ENCODE assay signal across 20 cellular contexts in genomic region chr16:86546638-86547013, GRCh38. TPM values are rescaled to one million over a fixed set of nuclear protein-coding genes. Genes with fewer than 3 reads are reported as not detected.
DNase-seq lines count a peak whose midpoint lies in the region; ATAC-seq, FAIRE-seq and TF ChIP-seq lines count a peak whose summit lies in the region.
"Had no signal": no experiment of that assay in that cellular context is flagged by ENCODE, and none has a peak within 500 bp of the region (broad histone marks: within the 10 kb centered on the region; RNA-seq: fewer than 3 reads in every experiment).

No MANE protein-coding gene starts in this region.

- H3K4me3 Mint-ChIP-seq in MCF 10A (ENCODE audit: unreplicated experiment), result no peak overlapping the region
- H3K4me3 Mint-ChIP-seq: CD8-positive, alpha-beta T cell; HFFc6 had no signal

- no peak overlapping the region for H3K27ac Mint-ChIP-seq in MCF 10A (ENCODE audit: low read depth, unreplicated experiment)
- H3K27ac Mint-ChIP-seq: CD8-positive, alpha-beta T cell; HFFc6 had no signal

- H2AFZ ChIP-seq in osteoblast (ENCODE audit: low read length), result no peak overlapping the region

- no peak for ATAC-seq in upper lobe of left lung (ENCODE audit: low FRiP score in 2 of 2)
- ATAC-seq: A549; CD8-positive, alpha-beta T cell; HCT116; HepG2 had no signal

- H3K27ac ChIP-seq in breast epithelium (peak overlapping the region; percentile 52 to 67), osteoblast (ENCODE audit: low read depth, low read length) (no peak overlapping the region), small intestine (ENCODE audit: low read depth in 1 of 2, low read length in 1 of 2) (no peak overlapping the region), upper lobe of left lung (no peak overlapping the region)
- H3K27ac ChIP-seq: 22Rv1, A549, BLaER1 had no signal

- no peaks in the 10 kb centered on the region for H3K36me3 ChIP-seq in breast epithelium
- H3K36me3 ChIP-seq in osteoblast (ENCODE audit: insufficient read depth, low read length), result peaks cover 56% of the 10 kb centered on the region
- peaks cover 9 to 11% of the 10 kb centered on the region in 2 donors for H3K36me3 ChIP-seq in small intestine (ENCODE audit: control insufficient read depth in 2 of 2, insufficient read depth in 2 of 2, low read length in 2 of 2)
- H3K36me3 ChIP-seq in upper lobe of left lung, result peaks cover 8 to 93% (median 52%) of the 10 kb centered on the region in 4 donors

- H3K27me3 Mint-ChIP-seq in MCF 10A (ENCODE audit: insufficient read depth, unreplicated experiment), result no peaks in the 10 kb centered on the region

- CTCF ChIA-PET in MCF 10A (lab: Yijun Ruan, JAX), result no interaction called here

- H3K79me2 ChIP-seq in osteoblast (ENCODE audit: insufficient read depth, low read length), result peaks cover 2% of the 10 kb centered on the region

- 29 to 81% (median 61%) methylated on average over 8 of the region's 8 CpGs for WGBS in small intestine, 3 donors
- WGBS in upper lobe of left lung, 2 donors, result 91 to 96% methylated on average over 8 of the region's 8 CpGs

- intact Hi-C loops in breast epithelium (cut with DNase I; ENCODE audit: low total_unique reads), result no loop called here
- intact Hi-C loops in MCF 10A (cut with micrococcal nuclease), result no loop called here

- peak overlapping the region in 1 of 3 donors; percentile 36 for H3K4me3 ChIP-seq in breast epithelium
- H3K4me3 ChIP-seq in osteoblast (ENCODE audit: insufficient read depth, low read length), result no peak overlapping the region
- H3K4me3 ChIP-seq in small intestine (ENCODE audit: low read depth in 1 of 2, low read length in 2 of 2), result no peak overlapping the region
- no peak overlapping the region for H3K4me3 ChIP-seq in upper lobe of left lung
- H3K4me3 ChIP-seq: A549, BLaER1 had no signal

- H3K4me1 Mint-ChIP-seq in MCF 10A (ENCODE audit: insufficient read depth, unreplicated experiment), result no peaks in the 10 kb centered on the region

- FAIRE-seq in small intestine (lab: Jason Lieb, UNC) (no peak), GM19239 (lab: Jason Lieb, UNC) (no peak)
- FAIRE-seq: A549, HepG2 had no signal

- POLR2A ChIA-PET in MCF 10A (lab: Yijun Ruan, JAX), result no interaction called here

- H3K4me2 ChIP-seq in osteoblast (ENCODE audit: insufficient read depth, low read length), result no peak overlapping the region
- H3K4me2 ChIP-seq: A549, BLaER1 had no signal

- TF ChIP-seq CTCF in breast epithelium (IDR thresholded peaks at IDR 0.05) (no peak), MCF 10A (IDR thresholded peaks at IDR 0.05; ENCODE audit: unreplicated experiment) (no peak), osteoblast (IDR thresholded peaks at IDR 0.05; ENCODE audit: extremely low read depth, low read depth, low read length) (no peak), upper lobe of left lung (IDR thresholded peaks at IDR 0.05) (no peak)

- peak in 1 of 2 donors; percentile 51 for DNase-seq in breast epithelium (ENCODE audit: low spot score in 2 of 2)
- no peak for DNase-seq in MCF 10A (ENCODE audit: unreplicated experiment)
- DNase-seq in osteoblast (ENCODE audit: insufficient read length, low spot score, missing footprints), result peak; percentile 5
- peak; percentile 16 for DNase-seq in small intestine
- DNase-seq in upper lobe of left lung, result no peak
- DNase-seq in NCI-H2107 (lab: John Stamatoyannopoulos, UW), result no peak
- no peak for DNase-seq in activated gamma-delta T cell treated with Interleukin-2 at 50 U/mL for 16 hours
- DNase-seq in GM19239 (ENCODE audit: insufficient read length, low spot score), result no peak
- DNase-seq: Calu3; CD8-positive, alpha-beta T cell; DMS79 treated with DMSO at 0.1 percent for 48 hours; GF-D8; GOT3; H7; HFFc6 had no signal

- TF ChIP-seq EP300 in upper lobe of left lung (IDR thresholded peaks at IDR 0.05), result no peak

- peaks cover 31% of the 10 kb centered on the region for H3K36me3 Mint-ChIP-seq in MCF 10A (ENCODE audit: insufficient read depth, unreplicated experiment)

- H3K27me3 ChIP-seq in breast epithelium (no peaks in the 10 kb centered on the region), osteoblast (ENCODE audit: insufficient read depth, low read length) (no peaks in the 10 kb centered on the region), small intestine (ENCODE audit: control insufficient read depth in 2 of 2, insufficient read depth in 2 of 2, low read length in 2 of 2) (no peaks in the 10 kb centered on the region), upper lobe of left lung (no peaks in the 10 kb centered on the region)
- H3K27me3 ChIP-seq: BLaER1 had no signal

- TF ChIP-seq POLR2A in breast epithelium (IDR thresholded peaks at IDR 0.05) (no peak), upper lobe of left lung (IDR thresholded peaks at IDR 0.05) (no peak)

- no peaks in the 10 kb centered on the region for H3K9me3 ChIP-seq in breast epithelium
- no peaks in the 10 kb centered on the region for H3K9me3 ChIP-seq in osteoblast (ENCODE audit: low read depth, low read length)
- H3K9me3 ChIP-seq in small intestine (ENCODE audit: control insufficient read depth, low read depth), result no peaks in the 10 kb centered on the region
- no peaks in the 10 kb centered on the region for H3K9me3 ChIP-seq in upper lobe of left lung
- H3K9me3 ChIP-seq: A549, BLaER1 had no signal

- H3K9me3 Mint-ChIP-seq in MCF 10A (ENCODE audit: unreplicated experiment), result no peaks in the 10 kb centered on the region
- H3K9me3 Mint-ChIP-seq: CD8-positive, alpha-beta T cell; HFFc6 had no signal

- H3K4me1 ChIP-seq in breast epithelium, result no peaks in the 10 kb centered on the region
- H3K4me1 ChIP-seq in osteoblast (ENCODE audit: insufficient read depth, low read length), result no peaks in the 10 kb centered on the region
- no peaks in the 10 kb centered on the region for H3K4me1 ChIP-seq in small intestine (ENCODE audit: control insufficient read depth in 2 of 2, insufficient read depth in 1 of 2, low read depth in 1 of 2, low read length in 1 of 2)
- no peaks in the 10 kb centered on the region for H3K4me1 ChIP-seq in upper lobe of left lung
- H3K4me1 ChIP-seq: A549 had no signal

- peaks cover 5% of the 10 kb centered on the region for H4K20me1 ChIP-seq in osteoblast (ENCODE audit: insufficient read depth, low read length)

- no TSS peak for BruUV-seq in MCF 10A (replicated peaks; lab: Mats Ljungman, UMichigan)

RNA-seq across cellular contexts. Expression of gene MTHFSD, which starts 8.4 kb away (rescaled TPM):
- total RNA-seq in breast epithelium (10 to 100 TPM; 15.8 to 30.2 (median 27.7) TPM), MCF 10A (2022) (30.7 and 39.1 TPM in 2 replicates), osteoblast (18.5 and 20.3 TPM in 2 replicates), upper lobe of left lung (10 to 100 TPM; 13.8 to 39.8 (median 22.0) TPM)
- 10 to 100 TPM in 1 of 3 donors, 1 to 10 TPM in 2; 7.6 to 19.2 (median 9.8) TPM for polyA plus RNA-seq in small intestine

RNA-seq across cellular contexts. Expression of gene FOXC2, which starts 20.0 kb away (rescaled TPM):
- total RNA-seq in breast epithelium (under 1 TPM; 0.15 to 0.98 (median 0.32) TPM), MCF 10A (2022) (16.8 and 22.5 TPM in 2 replicates), osteoblast (2.2 and 2.4 TPM in 2 replicates), upper lobe of left lung (1 to 10 TPM in 1 of 6 donors, under 1 TPM in 3, not detected in 2; 0.39 to 1.9 (median 0.56) TPM)
- polyA plus RNA-seq in small intestine, result under 1 TPM in 1 of 3 donors, not detected in 2; 0.97 TPM
- total RNA-seq: HepG2 had no signal
- polyA plus RNA-seq: HepG2 had no signal

RNA-seq across cellular contexts. Expression of gene FOXL1, which starts 31.7 kb away (rescaled TPM):
- 1 to 10 TPM in 1 of 3 donors, under 1 TPM in 2; 0.16 to 1.5 (median 0.98) TPM for total RNA-seq in breast epithelium
- total RNA-seq in MCF 10A (2022), result 4.7 and 4.9 TPM in 2 replicates
- 2.5 and 3.2 TPM in 2 replicates for total RNA-seq in osteoblast
- polyA plus RNA-seq in small intestine, result 1 to 10 TPM in 2 of 3 donors, under 1 TPM in 1; 0.22 to 1.9 (median 1.2) TPM
- 1 to 10 TPM in 2 of 6 donors, under 1 TPM in 3, not detected in 1; 0.22 to 2.2 (median 0.49) TPM for total RNA-seq in upper lobe of left lung
- total RNA-seq: HepG2 had no signal
- polyA plus RNA-seq: HepG2 had no signal

RNA-seq across cellular contexts. Expression of gene FOXF1, which starts 36.3 kb away (rescaled TPM):
- total RNA-seq in breast epithelium, result under 1 TPM in 2 of 3 donors, not detected in 1; 0.15 to 0.66 TPM
- not detected in 2 replicates for total RNA-seq in MCF 10A (2022)
- total RNA-seq in osteoblast, result not detected in 2 replicates
- 1 to 10 TPM in 2 of 3 donors, not detected in 1; 4.6 to 7.2 TPM for polyA plus RNA-seq in small intestine
- 10 to 100 TPM in 5 of 6 donors, 1 to 10 TPM in 1; 6.3 to 73.6 (median 24.5) TPM for total RNA-seq in upper lobe of left lung
- total RNA-seq: Calu3; CD8-positive, alpha-beta T cell; H7; HepG2 had no signal
- polyA plus RNA-seq: A549, HepG2 had no signal

Comparison
In these comparisons a context has a peak if more than half of its experiments do, and no peak if none do; other contexts are left out.
1. DNase-seq: peak in osteoblast (single experiment) and small intestine (single experiment); none in MCF 10A (single experiment), upper lobe of left lung (0 of 2), NCI-H2107 (single experiment), activated gamma-delta T cell treated with Interleukin-2 at 50 U/mL for 16 hours (single experiment) and GM19239 (single experiment).
2. H3K27ac ChIP-seq: peak in breast epithelium (2 of 2); none in osteoblast (single experiment), small intestine (0 of 2) and upper lobe of left lung (0 of 4).